11 cellular contexts compared by ENCODE assay signal in the genomic region with DNA sequence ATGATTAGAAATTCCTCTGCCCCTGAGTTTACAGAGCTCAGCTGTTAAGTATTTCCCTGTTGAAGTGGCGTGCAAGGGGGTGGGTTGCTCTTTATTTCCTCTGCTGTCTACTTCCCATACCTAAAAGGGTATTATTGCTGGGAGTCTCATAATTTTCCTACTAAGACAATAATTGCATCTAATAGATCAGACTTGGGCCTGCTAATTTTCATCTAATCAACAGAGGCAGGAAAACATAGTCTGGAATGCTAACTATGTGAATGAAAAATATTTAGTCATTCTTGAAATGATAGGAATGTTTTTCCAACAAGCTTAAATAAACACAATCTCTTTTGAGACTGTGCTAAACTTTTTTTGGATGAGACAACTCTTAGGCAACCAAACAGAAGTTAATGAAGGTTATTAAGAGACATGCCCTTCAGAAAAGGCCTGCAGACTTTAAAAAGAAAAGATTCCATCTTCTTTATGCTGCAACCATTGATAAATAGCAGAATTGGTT.
DNase-seq lines count a peak whose midpoint lies in the region; ATAC-seq and TF ChIP-seq lines count a peak whose summit lies in the region.
"Had no signal": no experiment of that assay in that cellular context is flagged by ENCODE, and none has a peak within 500 bp of the region (broad histone marks: within the 10 kb centered on the region; RNA-seq: fewer than 3 reads in every experiment).

No MANE protein-coding gene starts in this region.

- H3K4me2 ChIP-seq in GM23248 (ENCODE audit: unreplicated experiment): peak overlapping the region; percentile 52

- TF ChIP-seq CTCF in astrocyte of the spinal cord (IDR thresholded peaks at IDR 0.05; ENCODE audit: low read depth, low read length) (no peak), left ventricle myocardium inferior (IDR thresholded peaks at IDR 0.05; ENCODE audit: borderline replicate concordance) (no peak), gastrocnemius medialis (IDR thresholded peaks at IDR 0.05 in 4 of 5, conservative IDR thresholded peaks at IDR 0.05 in 1 of 5) (no peak)

- intact Hi-C loops in left ventricle myocardium inferior (cut with micrococcal nuclease): no loop called here
- intact Hi-C loops in gastrocnemius medialis (cut with DNase I; ENCODE audit: low total_unique reads): no loop called here

- H3K36me3 ChIP-seq in GM23248 (ENCODE audit: low read depth) (peaks cover 69% of the 10 kb centered on the region), left ventricle myocardium inferior (peaks cover 15% of the 10 kb centered on the region), gastrocnemius medialis (peaks cover 0 to 13% of the 10 kb centered on the region in 2 donors)
- H3K36me3 ChIP-seq: HAP-1 had no signal

- peaks cover 100% of the 10 kb centered on the region for H3F3A ChIP-seq in GM23248 (ENCODE audit: insufficient read depth)

- H2AFZ ChIP-seq in GM23248: no peak overlapping the region

- H3K9me3 ChIP-seq in GM23248 (ENCODE audit: low read depth): no peaks in the 10 kb centered on the region
- no peaks in the 10 kb centered on the region for H3K9me3 ChIP-seq in left ventricle myocardium inferior (replicated peaks)
- H3K9me3 ChIP-seq in gastrocnemius medialis: no peaks in the 10 kb centered on the region
- H3K9me3 ChIP-seq: HAP-1 had no signal

- peak; percentile 80 for DNase-seq in GM23248
- DNase-seq in astrocyte of the spinal cord (ENCODE audit: low read depth, low spot score): peak; percentile 76
- DNase-seq in left ventricle myocardium inferior: no peak
- no peak for DNase-seq in gastrocnemius medialis
- no peak for DNase-seq in NCI-H128 (lab: John Stamatoyannopoulos, UW; ENCODE audit: unreplicated experiment)
- DNase-seq in stimulated activated CD4-positive, alpha-beta T cell treated with anti-CD3 and anti-CD28 coated beads, Interleukin-2, amount 100 ng/mL, for 24 hours: no peak
- no peak for DNase-seq in NCI-H526 treated with DMSO at 0.1 percent for 48 hours (lab: John Stamatoyannopoulos, UW)
- DNase-seq: anterior cingulate cortex, NCI-H1092 had no signal

- peaks cover 95% of the 10 kb centered on the region for H3K4me1 ChIP-seq in GM23248 (ENCODE audit: insufficient read depth)
- H3K4me1 ChIP-seq in left ventricle myocardium inferior: peaks cover 56% of the 10 kb centered on the region
- peaks cover 63 to 78% of the 10 kb centered on the region in 2 donors for H3K4me1 ChIP-seq in gastrocnemius medialis

- H3K27me3 ChIP-seq in GM23248 (replicated peaks; ENCODE audit: insufficient read depth) (no peaks in the 10 kb centered on the region), left ventricle myocardium inferior (ENCODE audit: low read depth) (no peaks in the 10 kb centered on the region), gastrocnemius medialis (no peaks in the 10 kb centered on the region)

- peaks cover 79% of the 10 kb centered on the region for H3K79me2 ChIP-seq in GM23248 (ENCODE audit: insufficient read depth)

- WGBS in GM23248 (ENCODE audit: low coverage in 1 of 2, low lambda C conversion rate in 2 of 2, missing lambda C conversion rate in 2 of 2), 2 experiments: 5 to 7% methylated on average over 1 of the region's 1 CpG

- no peaks in the 10 kb centered on the region for H4K20me1 ChIP-seq in GM23248 (ENCODE audit: insufficient read depth)

- H3K27ac ChIP-seq in GM23248: peak overlapping the region; percentile 79
- H3K27ac ChIP-seq in left ventricle myocardium inferior (replicated peaks): peak overlapping the region; percentile 69
- peak overlapping the region; percentile 43 to 64 (median 60) for H3K27ac ChIP-seq in gastrocnemius medialis

- TF ChIP-seq POLR2A in gastrocnemius medialis (IDR thresholded peaks at IDR 0.05): no peak

- no peaks in the 10 kb centered on the region for H3K9me2 ChIP-seq in GM23248 (ENCODE audit: insufficient read depth)

- ATAC-seq in gastrocnemius medialis (peak in 1 of 2 donors; percentile 38), GM19455 (IDR thresholded peaks at IDR 0.05; ENCODE audit: unreplicated experiment) (no peak)

- H3K9ac ChIP-seq in GM23248: peak overlapping the region; percentile 21

- in situ Hi-C loops in GM23248 (cut with MboI) (no loop called here), astrocyte of the spinal cord (cut with HindIII; ENCODE audit: low sequenced_read_pairs) (no loop called here), gastrocnemius medialis (cut with MboI; ENCODE audit: low sequenced_read_pairs in 4 of 4) (no loop called here)

- H3K4me3 ChIP-seq in GM23248: no peak overlapping the region
- H3K4me3 ChIP-seq in astrocyte of the spinal cord (ENCODE audit: low read depth, low read length): no peak overlapping the region
- H3K4me3 ChIP-seq in left ventricle myocardium inferior: no peak overlapping the region
- H3K4me3 ChIP-seq in gastrocnemius medialis: no peak overlapping the region
- H3K4me3 ChIP-seq: HAP-1 had no signal

Comparison
In these comparisons a context has a peak if more than half of its experiments do, and no peak if none do; other contexts are left out.
1. DNase-seq: peak in GM23248 (single experiment) and astrocyte of the spinal cord (single experiment); none in left ventricle myocardium inferior (single experiment), gastrocnemius medialis (0 of 2), NCI-H128 (single experiment), stimulated activated CD4-positive, alpha-beta T cell treated with anti-CD3 and anti-CD28 coated beads, Interleukin-2, amount 100 ng/mL, for 24 hours (0 of 2) and NCI-H526 treated with DMSO at 0.1 percent for 48 hours (single experiment).
2. Peak in every context shown above with its lines, with median percentiles within 50 percentile points of each other: H3K27ac ChIP-seq.